ENCODE assay signal across 9 cellular contexts in the genomic region with DNA sequence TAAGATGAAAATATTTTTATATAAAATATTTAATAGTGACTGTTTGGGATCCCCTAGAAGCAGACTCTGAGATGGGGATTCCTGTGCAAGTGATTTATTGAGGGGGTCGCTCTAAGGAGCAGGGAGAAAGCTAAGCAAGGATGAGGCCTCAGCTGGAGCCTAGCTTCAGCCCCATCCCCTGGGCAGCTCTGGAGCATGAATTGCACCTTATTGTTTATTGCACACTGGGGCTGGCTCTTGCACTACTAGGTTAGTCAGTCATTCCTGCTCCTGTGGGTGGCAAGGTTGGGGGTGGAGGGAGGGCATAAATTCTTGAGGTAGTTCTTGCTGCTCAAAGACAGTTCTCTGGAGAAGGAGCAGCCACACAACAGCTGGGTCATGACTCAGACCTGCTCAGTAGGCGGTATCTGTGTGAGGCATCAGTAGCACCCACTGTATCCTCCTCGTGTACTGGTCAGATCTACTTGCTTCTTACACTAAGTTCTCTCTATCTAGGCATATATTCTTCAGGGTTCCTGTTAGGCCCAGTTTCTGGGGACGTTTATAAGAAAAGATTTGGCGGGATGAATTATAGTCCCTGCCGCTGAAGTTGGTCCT. TPM values are rescaled to one million over a fixed set of nuclear protein-coding genes. Genes with fewer than 3 reads are reported as not detected.
DNase-seq lines count a peak whose midpoint lies in the region; ATAC-seq and TF ChIP-seq lines count a peak whose summit lies in the region.
"Had no signal": no experiment of that assay in that cellular context is flagged by ENCODE, and none has a peak within 500 bp of the region (broad histone marks: within the 10 kb centered on the region; RNA-seq: fewer than 3 reads in every experiment).

No MANE protein-coding gene starts in this region.

- peaks cover 15% of the 10 kb centered on the region for H3K4me1 ChIP-seq in body of pancreas

- no peak for TF ChIP-seq POLR2A in body of pancreas (IDR thresholded peaks at IDR 0.05)

- DNase-seq in NOMO-1 treated with DMSO at 0.1 percent for 48 hours (lab: John Stamatoyannopoulos, UW; ENCODE audit: unreplicated experiment) (peak; percentile 49), natural killer cell (peak; percentile 20), NCI-H82 (lab: John Stamatoyannopoulos, UW) (no peak), DMS79 treated with DMSO at 0.1 percent for 48 hours (lab: John Stamatoyannopoulos, UW) (no peak), body of pancreas (no peak)
- DNase-seq in activated effector memory CD4-positive, alpha-beta T cell treated with Interleukin-2 at 50 U/mL for 16 hours: peak; percentile 45

- H3K9me3 ChIP-seq in body of pancreas: no peaks in the 10 kb centered on the region

- H3K36me3 Mint-ChIP-seq in natural killer cell: no peaks in the 10 kb centered on the region

- ATAC-seq in GM21717 (IDR thresholded peaks at IDR 0.05; ENCODE audit: unreplicated experiment) (peak; percentile 85), natural killer cell (peak; percentile 95 to 99 (median 97)), GM21515 (IDR thresholded peaks at IDR 0.05; ENCODE audit: unreplicated experiment) (no peak), body of pancreas (no peak)

- H3K9me3 Mint-ChIP-seq in natural killer cell: no peaks in the 10 kb centered on the region

- peaks cover 16 to 18% of the 10 kb centered on the region in 2 donors for H3K4me1 Mint-ChIP-seq in natural killer cell

- TF ChIP-seq CTCF in natural killer cell (IDR thresholded peaks at IDR 0.05): no peak
- no peak for TF ChIP-seq CTCF in body of pancreas (IDR thresholded peaks at IDR 0.05)

- no peaks in the 10 kb centered on the region for H3K27me3 ChIP-seq in body of pancreas

- WGBS in body of pancreas, 2 donors: 81 to 91% methylated on average over 6 of the region's 6 CpGs

- intact Hi-C loops in natural killer cell (cut with micrococcal nuclease): no loop called here
- intact Hi-C loops in body of pancreas (cut with DNase I): no loop called here

- H3K4me3 ChIP-seq in body of pancreas: no peak overlapping the region

- no peaks in the 10 kb centered on the region for H3K36me3 ChIP-seq in body of pancreas (replicated peaks in 1 of 2; ENCODE audit: insufficient read depth in 1 of 2, low read depth in 2 of 2)

- no peak overlapping the region for H3K27ac ChIP-seq in body of pancreas

- H3K4me3 Mint-ChIP-seq in natural killer cell: no peak overlapping the region
- H3K4me3 Mint-ChIP-seq: nephron had no signal

- peak overlapping the region; percentile 6 to 47 for H3K27ac Mint-ChIP-seq in natural killer cell
- H3K27ac Mint-ChIP-seq: nephron had no signal

- no peaks in the 10 kb centered on the region for H3K27me3 Mint-ChIP-seq in natural killer cell (ENCODE audit: low read depth in 2 of 2)

RNA-seq across cellular contexts. Expression of gene TNFSF10, which starts 27.2 kb away (rescaled TPM):
- 10 to 100 TPM in 2 of 3 donors, 1 to 10 TPM in 1; 9.5 to 27.7 (median 18.4) TPM for total RNA-seq in natural killer cell
- total RNA-seq in body of pancreas: 10 to 100 TPM; 27.5 to 40.9 TPM

Comparison
In these comparisons a context has a peak if more than half of its experiments do, and no peak if none do; other contexts are left out.
1. ATAC-seq: peak in GM21717 (single experiment) and natural killer cell (3 of 3); none in GM21515 (single experiment) and body of pancreas (single experiment).
2. DNase-seq: peak in NOMO-1 treated with DMSO at 0.1 percent for 48 hours (single experiment), activated effector memory CD4-positive, alpha-beta T cell treated with Interleukin-2 at 50 U/mL for 16 hours (single experiment) and natural killer cell (single experiment); none in NCI-H82 (single experiment), DMS79 treated with DMSO at 0.1 percent for 48 hours (single experiment) and body of pancreas (0 of 4).